Comparison of ENCODE assay signal across 7 cellular contexts in the genomic region with DNA sequence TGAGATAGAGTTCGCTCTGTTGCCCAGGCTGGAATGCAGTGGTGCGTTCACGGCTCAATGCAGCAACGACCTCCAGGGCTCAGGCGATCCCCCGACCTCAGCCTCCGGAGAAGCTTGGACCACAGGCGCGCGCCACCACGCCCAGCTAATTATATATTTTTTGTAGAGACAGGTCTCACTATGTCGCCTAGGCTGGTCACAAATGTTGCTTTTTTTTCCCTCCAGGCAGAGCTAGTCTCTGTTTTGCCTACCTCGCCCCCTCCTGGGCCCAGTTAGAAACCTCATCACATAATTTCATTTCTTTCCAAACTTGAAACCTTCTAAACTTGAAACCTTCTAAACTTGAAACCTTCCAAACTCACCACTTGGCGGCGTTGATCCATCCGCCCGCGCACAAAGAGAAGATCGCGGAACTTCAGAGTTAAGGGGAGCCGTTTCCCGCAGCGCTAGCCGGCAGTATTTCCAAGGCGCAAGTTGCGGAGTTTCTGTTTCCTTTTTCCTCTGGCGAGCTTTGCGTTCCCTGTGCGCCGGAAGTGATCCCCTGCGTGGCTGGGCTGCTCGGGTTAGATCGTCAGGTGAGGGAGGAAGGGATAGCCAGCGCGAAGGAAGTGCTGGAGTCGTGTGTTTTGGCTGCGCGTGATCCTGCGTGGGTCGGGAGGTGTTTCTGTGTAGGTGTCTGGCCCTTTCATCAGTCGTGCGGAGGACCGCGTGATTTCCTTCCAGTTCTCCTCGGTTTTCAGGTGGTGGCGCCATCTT. TPM values are rescaled to one million over a fixed set of nuclear protein-coding genes. Genes with fewer than 3 reads are reported as not detected.
DNase-seq lines count a peak whose midpoint lies in the region; ATAC-seq and TF ChIP-seq lines count a peak whose summit lies in the region.

A gene with protein sequence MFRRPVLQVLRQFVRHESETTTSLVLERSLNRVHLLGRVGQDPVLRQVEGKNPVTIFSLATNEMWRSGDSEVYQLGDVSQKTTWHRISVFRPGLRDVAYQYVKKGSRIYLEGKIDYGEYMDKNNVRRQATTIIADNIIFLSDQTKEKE (plus strand): TSS at position 523 of the 756 bp plus-strand sequence. CDS start 809 bp downstream, outside the sequence.

- peak within 1 kb of the TSS; percentile 83 for H3K27ac ChIP-seq in hepatocyte

- peak within 1 kb of the TSS; percentile 84 for H2AFZ ChIP-seq in hepatocyte

- peak; percentile 94 to 97 for DNase-seq in NCI-H1930 (lab: John Stamatoyannopoulos, UW)
- DNase-seq in T-helper 22 cell (ENCODE audit: low read depth), result peak; percentile 86
- peak; percentile 96 for DNase-seq in astrocyte of the cerebellum (ENCODE audit: low read depth)
- DNase-seq in hepatocyte (ENCODE audit: low spot score), result peak; percentile 96
- peak; percentile 98 for DNase-seq in retina

- in situ Hi-C loops in astrocyte of the cerebellum (cut with HindIII; ENCODE audit: low sequenced_read_pairs), result no loop called here

- peak; percentile 87 for TF ChIP-seq CTCF in astrocyte of the cerebellum (IDR thresholded peaks at IDR 0.05; ENCODE audit: low read depth, low read length, missing control alignments)
- TF ChIP-seq CTCF in hepatocyte (IDR thresholded peaks at IDR 0.05; ENCODE audit: poor library complexity), result peak; percentile 94

- peaks cover 8% of the 10 kb centered on the region for H3K4me1 ChIP-seq in hepatocyte (ENCODE audit: insufficient read depth)

- H3K27me3 ChIP-seq in hepatocyte, result no peaks in the 10 kb centered on the region

- no peaks in the 10 kb centered on the region for H3K9me2 ChIP-seq in hepatocyte (replicated peaks; ENCODE audit: insufficient read depth)

- WGBS in hepatocyte (ENCODE audit: low lambda C conversion rate, missing lambda C conversion rate), result 4% methylated on average over 46 of the region's 46 CpGs

- peaks cover 32% of the 10 kb centered on the region for H3K79me2 ChIP-seq in hepatocyte

- no peaks in the 10 kb centered on the region for H3K9me3 ChIP-seq in hepatocyte (ENCODE audit: low read depth)

- H3K4me2 ChIP-seq in hepatocyte, result peak within 1 kb of the TSS; percentile 82

- no peaks in the 10 kb centered on the region for H3K36me3 ChIP-seq in hepatocyte (replicated peaks; ENCODE audit: insufficient read depth, low read depth)

- no peaks in the 10 kb centered on the region for H4K20me1 ChIP-seq in hepatocyte (ENCODE audit: insufficient read depth, poor library complexity, severe bottlenecking)

- ATAC-seq in GM18499 (IDR thresholded peaks at IDR 0.05; ENCODE audit: insufficient read depth, unreplicated experiment) (peak; percentile 85), HG02970 (IDR thresholded peaks at IDR 0.05; ENCODE audit: low FRiP score, unreplicated experiment) (peak; percentile 93)

- peak within 1 kb of the TSS; percentile 93 for H3K4me3 ChIP-seq in astrocyte of the cerebellum (ENCODE audit: low read depth, low read length)
- H3K4me3 ChIP-seq in hepatocyte, result peak within 1 kb of the TSS; percentile 48

RNA-seq across cellular contexts. Expression of the gene that starts here (rescaled TPM):
- total RNA-seq in hepatocyte, result 153 and 186 TPM in 2 replicates
- polyA plus RNA-seq in hepatocyte, result 212 and 220 TPM in 2 replicates

Comparison
In these comparisons a context has a peak if more than half of its experiments do, and no peak if none do; other contexts are left out.
1. Peak in every context shown above with its lines: DNase-seq, ATAC-seq, H3K4me3 ChIP-seq and H3K27ac ChIP-seq.